ENCODE assay signal across 2 cellular contexts in genomic region chr1:155105604-155106011, GRCh38.
TF ChIP-seq lines count a peak whose summit lies in the region.

No MANE protein-coding gene starts in this region.

TF ChIP-seq in WTC11, 78 proteins besides CTCF, POLR2A, EP300 and RAD21:
- no peak for TF ChIP-seq TEAD4 (CRISPR knock-in tag; IDR thresholded peaks at IDR 0.05)
- no peak for TF ChIP-seq E2F4 (CRISPR knock-in tag; IDR thresholded peaks at IDR 0.05; ENCODE audit: borderline replicate concordance, low read depth)
- no peak for TF ChIP-seq HMGXB4 (CRISPR knock-in tag; IDR thresholded peaks at IDR 0.05)
- no peak for TF ChIP-seq FOXK1 (CRISPR knock-in tag; IDR thresholded peaks at IDR 0.05)

TF ChIP-seq in HepG2, 621 proteins besides CTCF, POLR2A, EP300 and RAD21:
- TF ChIP-seq RBM22 (optimal IDR thresholded peaks at IDR 0.05; ENCODE audit: low read length): no peak
- no peak for TF ChIP-seq SAP130 (CRISPR knock-in tag; IDR thresholded peaks at IDR 0.05; ENCODE audit: low read depth)
- 0 out of 2 replicates have a peak, but pooled peaks have one; percentile 8 for TF ChIP-seq HNF4A (CRISPR knock-in tag; IDR thresholded peaks at IDR 0.05)
- TF ChIP-seq SRSF4 (IDR thresholded peaks at IDR 0.05; ENCODE audit: low read depth, low read length, poor library complexity, severe bottlenecking): no peak
- no peak for TF ChIP-seq GPBP1L1 (CRISPR knock-in tag; IDR thresholded peaks at IDR 0.05)
- TF ChIP-seq HHEX (CRISPR knock-in tag; IDR thresholded peaks at IDR 0.05): no peak
- TF ChIP-seq ZBTB49 (CRISPR knock-in tag; IDR thresholded peaks at IDR 0.05; ENCODE audit: borderline replicate concordance): no peak
- no peak for TF ChIP-seq KDM6A (CRISPR knock-in tag; IDR thresholded peaks at IDR 0.05; ENCODE audit: low read depth)
- TF ChIP-seq ZNF549 (CRISPR knock-in tag; IDR thresholded peaks at IDR 0.05): no peak
- TF ChIP-seq, protein P1, sequence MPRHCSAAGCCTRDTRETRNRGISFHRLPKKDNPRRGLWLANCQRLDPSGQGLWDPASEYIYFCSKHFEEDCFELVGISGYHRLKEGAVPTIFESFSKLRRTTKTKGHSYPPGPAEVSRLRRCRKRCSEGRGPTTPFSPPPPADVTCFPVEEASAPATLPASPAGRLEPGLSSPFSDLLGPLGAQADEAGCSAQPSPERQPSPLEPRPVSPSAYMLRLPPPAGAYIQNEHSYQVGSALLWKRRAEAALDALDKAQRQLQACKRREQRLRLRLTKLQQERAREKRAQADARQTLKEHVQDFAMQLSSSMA (CRISPR knock-in tag; IDR thresholded peaks at IDR 0.05): no peak
- TF ChIP-seq, protein P2, sequence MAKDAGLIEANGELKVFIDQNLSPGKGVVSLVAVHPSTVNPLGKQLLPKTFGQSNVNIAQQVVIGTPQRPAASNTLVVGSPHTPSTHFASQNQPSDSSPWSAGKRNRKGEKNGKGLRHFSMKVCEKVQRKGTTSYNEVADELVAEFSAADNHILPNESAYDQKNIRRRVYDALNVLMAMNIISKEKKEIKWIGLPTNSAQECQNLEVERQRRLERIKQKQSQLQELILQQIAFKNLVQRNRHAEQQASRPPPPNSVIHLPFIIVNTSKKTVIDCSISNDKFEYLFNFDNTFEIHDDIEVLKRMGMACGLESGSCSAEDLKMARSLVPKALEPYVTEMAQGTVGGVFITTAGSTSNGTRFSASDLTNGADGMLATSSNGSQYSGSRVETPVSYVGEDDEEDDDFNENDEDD (CRISPR knock-in tag; IDR thresholded peaks at IDR 0.05; ENCODE audit: borderline replicate concordance): 0 out of 2 replicates have a peak, but pooled peaks have one; percentile 14
- TF ChIP-seq, protein P3, sequence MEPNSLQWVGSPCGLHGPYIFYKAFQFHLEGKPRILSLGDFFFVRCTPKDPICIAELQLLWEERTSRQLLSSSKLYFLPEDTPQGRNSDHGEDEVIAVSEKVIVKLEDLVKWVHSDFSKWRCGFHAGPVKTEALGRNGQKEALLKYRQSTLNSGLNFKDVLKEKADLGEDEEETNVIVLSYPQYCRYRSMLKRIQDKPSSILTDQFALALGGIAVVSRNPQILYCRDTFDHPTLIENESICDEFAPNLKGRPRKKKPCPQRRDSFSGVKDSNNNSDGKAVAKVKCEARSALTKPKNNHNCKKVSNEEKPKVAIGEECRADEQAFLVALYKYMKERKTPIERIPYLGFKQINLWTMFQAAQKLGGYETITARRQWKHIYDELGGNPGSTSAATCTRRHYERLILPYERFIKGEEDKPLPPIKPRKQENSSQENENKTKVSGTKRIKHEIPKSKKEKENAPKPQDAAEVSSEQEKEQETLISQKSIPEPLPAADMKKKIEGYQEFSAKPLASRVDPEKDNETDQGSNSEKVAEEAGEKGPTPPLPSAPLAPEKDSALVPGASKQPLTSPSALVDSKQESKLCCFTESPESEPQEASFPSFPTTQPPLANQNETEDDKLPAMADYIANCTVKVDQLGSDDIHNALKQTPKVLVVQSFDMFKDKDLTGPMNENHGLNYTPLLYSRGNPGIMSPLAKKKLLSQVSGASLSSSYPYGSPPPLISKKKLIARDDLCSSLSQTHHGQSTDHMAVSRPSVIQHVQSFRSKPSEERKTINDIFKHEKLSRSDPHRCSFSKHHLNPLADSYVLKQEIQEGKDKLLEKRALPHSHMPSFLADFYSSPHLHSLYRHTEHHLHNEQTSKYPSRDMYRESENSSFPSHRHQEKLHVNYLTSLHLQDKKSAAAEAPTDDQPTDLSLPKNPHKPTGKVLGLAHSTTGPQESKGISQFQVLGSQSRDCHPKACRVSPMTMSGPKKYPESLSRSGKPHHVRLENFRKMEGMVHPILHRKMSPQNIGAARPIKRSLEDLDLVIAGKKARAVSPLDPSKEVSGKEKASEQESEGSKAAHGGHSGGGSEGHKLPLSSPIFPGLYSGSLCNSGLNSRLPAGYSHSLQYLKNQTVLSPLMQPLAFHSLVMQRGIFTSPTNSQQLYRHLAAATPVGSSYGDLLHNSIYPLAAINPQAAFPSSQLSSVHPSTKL (CRISPR knock-in tag; IDR thresholded peaks at IDR 0.05): 0 out of 2 replicates have a peak, but pooled peaks have one; percentile 15
- no peak for TF ChIP-seq TFAP4 (IDR thresholded peaks at IDR 0.05; ENCODE audit: borderline replicate concordance, low read depth)
- TF ChIP-seq, protein P4, sequence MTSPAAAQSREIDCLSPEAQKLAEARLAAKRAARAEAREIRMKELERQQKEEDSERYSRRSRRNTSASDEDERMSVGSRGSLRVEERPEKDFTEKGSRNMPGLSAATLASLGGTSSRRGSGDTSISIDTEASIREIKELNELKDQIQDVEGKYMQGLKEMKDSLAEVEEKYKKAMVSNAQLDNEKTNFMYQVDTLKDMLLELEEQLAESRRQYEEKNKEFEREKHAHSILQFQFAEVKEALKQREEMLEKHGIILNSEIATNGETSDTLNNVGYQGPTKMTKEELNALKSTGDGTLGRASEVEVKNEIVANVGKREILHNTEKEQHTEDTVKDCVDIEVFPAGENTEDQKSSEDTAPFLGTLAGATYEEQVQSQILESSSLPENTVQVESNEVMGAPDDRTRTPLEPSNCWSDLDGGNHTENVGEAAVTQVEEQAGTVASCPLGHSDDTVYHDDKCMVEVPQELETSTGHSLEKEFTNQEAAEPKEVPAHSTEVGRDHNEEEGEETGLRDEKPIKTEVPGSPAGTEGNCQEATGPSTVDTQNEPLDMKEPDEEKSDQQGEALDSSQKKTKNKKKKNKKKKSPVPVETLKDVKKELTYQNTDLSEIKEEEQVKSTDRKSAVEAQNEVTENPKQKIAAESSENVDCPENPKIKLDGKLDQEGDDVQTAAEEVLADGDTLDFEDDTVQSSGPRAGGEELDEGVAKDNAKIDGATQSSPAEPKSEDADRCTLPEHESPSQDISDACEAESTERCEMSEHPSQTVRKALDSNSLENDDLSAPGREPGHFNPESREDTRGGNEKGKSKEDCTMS (CRISPR knock-in tag; conservative IDR thresholded peaks at IDR 0.05): no peak
- TF ChIP-seq, protein P5, sequence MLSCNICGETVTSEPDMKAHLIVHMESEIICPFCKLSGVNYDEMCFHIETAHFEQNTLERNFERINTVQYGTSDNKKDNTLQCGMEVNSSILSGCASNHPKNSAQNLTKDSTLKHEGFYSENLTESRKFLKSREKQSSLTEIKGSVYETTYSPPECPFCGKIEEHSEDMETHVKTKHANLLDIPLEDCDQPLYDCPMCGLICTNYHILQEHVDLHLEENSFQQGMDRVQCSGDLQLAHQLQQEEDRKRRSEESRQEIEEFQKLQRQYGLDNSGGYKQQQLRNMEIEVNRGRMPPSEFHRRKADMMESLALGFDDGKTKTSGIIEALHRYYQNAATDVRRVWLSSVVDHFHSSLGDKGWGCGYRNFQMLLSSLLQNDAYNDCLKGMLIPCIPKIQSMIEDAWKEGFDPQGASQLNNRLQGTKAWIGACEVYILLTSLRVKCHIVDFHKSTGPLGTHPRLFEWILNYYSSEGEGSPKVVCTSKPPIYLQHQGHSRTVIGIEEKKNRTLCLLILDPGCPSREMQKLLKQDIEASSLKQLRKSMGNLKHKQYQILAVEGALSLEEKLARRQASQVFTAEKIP (CRISPR knock-in tag; IDR thresholded peaks at IDR 0.05; ENCODE audit: borderline replicate concordance): no peak
- TF ChIP-seq, protein P6, sequence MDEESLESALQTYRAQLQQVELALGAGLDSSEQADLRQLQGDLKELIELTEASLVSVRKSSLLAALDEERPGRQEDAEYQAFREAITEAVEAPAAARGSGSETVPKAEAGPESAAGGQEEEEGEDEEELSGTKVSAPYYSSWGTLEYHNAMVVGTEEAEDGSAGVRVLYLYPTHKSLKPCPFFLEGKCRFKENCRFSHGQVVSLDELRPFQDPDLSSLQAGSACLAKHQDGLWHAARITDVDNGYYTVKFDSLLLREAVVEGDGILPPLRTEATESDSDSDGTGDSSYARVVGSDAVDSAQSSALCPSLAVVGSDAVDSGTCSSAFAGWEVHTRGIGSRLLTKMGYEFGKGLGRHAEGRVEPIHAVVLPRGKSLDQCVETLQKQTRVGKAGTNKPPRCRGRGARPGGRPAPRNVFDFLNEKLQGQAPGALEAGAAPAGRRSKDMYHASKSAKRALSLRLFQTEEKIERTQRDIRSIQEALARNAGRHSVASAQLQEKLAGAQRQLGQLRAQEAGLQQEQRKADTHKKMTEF (CRISPR knock-in tag; IDR thresholded peaks at IDR 0.05): peak; percentile 38; the same call in 1 of the 2 replicates
- TF ChIP-seq EED (CRISPR knock-in tag; IDR thresholded peaks at IDR 0.05): no peak
- TF ChIP-seq FOXA1 (IDR thresholded peaks at IDR 0.05): no peak
- peak; percentile 14; the same call in 1 of the 2 replicates for TF ChIP-seq FOXA1 (CRISPR knock-in tag; IDR thresholded peaks at IDR 0.05)
- TF ChIP-seq ARNT (IDR thresholded peaks at IDR 0.05): no peak
- TF ChIP-seq ZNF879 (CRISPR knock-in tag; IDR thresholded peaks at IDR 0.05): no peak
- TF ChIP-seq, protein P7, sequence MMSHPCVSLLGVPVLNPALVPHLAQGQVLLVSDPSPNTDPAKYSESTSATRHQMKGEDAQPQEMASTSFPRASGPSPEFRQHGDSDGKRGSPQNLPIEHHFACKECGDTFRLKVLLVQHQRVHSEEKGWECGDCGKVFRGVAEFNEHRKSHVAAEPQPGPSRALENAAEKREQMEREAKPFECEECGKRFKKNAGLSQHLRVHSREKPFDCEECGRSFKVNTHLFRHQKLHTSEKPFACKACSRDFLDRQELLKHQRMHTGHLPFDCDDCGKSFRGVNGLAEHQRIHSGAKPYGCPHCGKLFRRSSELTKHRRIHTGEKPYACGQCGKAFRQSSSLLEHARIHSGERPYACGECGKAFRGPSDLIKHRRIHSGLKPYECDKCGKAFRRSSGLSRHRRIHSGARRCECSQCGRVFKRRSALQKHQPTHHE (CRISPR knock-in tag; IDR thresholded peaks at IDR 0.05; ENCODE audit: borderline replicate concordance): no peak
- no peak for TF ChIP-seq TBX2 (CRISPR knock-in tag; IDR thresholded peaks at IDR 0.05; ENCODE audit: borderline replicate concordance)
TF ChIP-seq in HepG2: peak in this region for 5.
